ENCODE assay signal across 16 cellular contexts in the genomic region with DNA sequence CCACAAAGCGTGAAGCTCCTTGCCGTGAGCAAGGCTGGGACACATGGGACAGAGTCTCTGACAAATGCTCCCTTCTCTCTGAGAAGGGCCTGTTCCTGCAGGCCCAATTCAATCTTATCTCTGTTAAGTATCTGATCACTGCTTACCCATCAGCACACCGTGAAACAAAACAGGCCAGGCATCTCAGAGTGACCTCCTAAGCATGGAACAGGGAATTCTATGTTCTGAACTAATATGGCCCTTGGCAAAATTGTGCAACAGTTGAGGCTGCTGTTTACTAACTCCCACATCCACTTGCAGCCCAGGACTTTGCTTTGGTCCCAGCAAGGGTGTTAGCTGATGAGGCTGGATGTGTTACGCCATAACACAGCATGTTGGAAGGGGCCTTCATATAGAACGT.
DNase-seq lines count a peak whose midpoint lies in the region; ATAC-seq and TF ChIP-seq lines count a peak whose summit lies in the region.
"Had no signal": no experiment of that assay in that cellular context is flagged by ENCODE, and none has a peak within 500 bp of the region (broad histone marks: within the 10 kb centered on the region; RNA-seq: fewer than 3 reads in every experiment).

No MANE protein-coding gene starts in this region.

- intact Hi-C loops in breast epithelium (cut with DNase I; ENCODE audit: low total_unique reads): no loop called here
- intact Hi-C loops in right lobe of liver (cut with DNase I): no loop called here
- intact Hi-C loops in CD8-positive, alpha-beta T cell (cut with DNase I, micrococcal nuclease): no loop called here
- intact Hi-C loops in activated CD8-positive, alpha-beta T cell treated with anti-CD3 and anti-CD28 coated beads for 36 hours (cut with micrococcal nuclease): no loop called here

- no peaks in the 10 kb centered on the region for H3K9me2 ChIP-seq in Loucy (replicated peaks; ENCODE audit: low read depth, low read length)

- TF ChIP-seq CTCF in 22Rv1 (IDR thresholded peaks at IDR 0.05) (no peak), Loucy (conservative IDR thresholded peaks at IDR 0.05; ENCODE audit: low read length) (no peak), breast epithelium (IDR thresholded peaks at IDR 0.05) (no peak), right lobe of liver (IDR thresholded peaks at IDR 0.05) (no peak)
- TF ChIP-seq CTCF in CD8-positive, alpha-beta T cell (IDR thresholded peaks at IDR 0.05): no peak
- no peak for TF ChIP-seq CTCF in activated CD8-positive, alpha-beta T cell treated with anti-CD3 and anti-CD28 coated beads for 36 hours (IDR thresholded peaks at IDR 0.05)

- H4K20me1 ChIP-seq in Loucy (ENCODE audit: insufficient read depth, low read length, poor library complexity, severe bottlenecking): no peaks in the 10 kb centered on the region

- no peak overlapping the region for H3K4me3 Mint-ChIP-seq in CD8-positive, alpha-beta T cell
- no peak overlapping the region for H3K4me3 Mint-ChIP-seq in activated CD8-positive, alpha-beta T cell treated with anti-CD3 and anti-CD28 coated beads for 36 hours
- H3K4me3 Mint-ChIP-seq: nephron; T-helper 1 cell treated with Interleukin-12 subunit alpha and Interleukin-12 subunit beta and Interleukin-4 antibody, amounts not matched to agents 30 μg/mL and 1 μg/mL, for 36 hours had no signal

- no peaks in the 10 kb centered on the region for H3K9me3 Mint-ChIP-seq in CD8-positive, alpha-beta T cell
- no peaks in the 10 kb centered on the region for H3K9me3 Mint-ChIP-seq in activated CD8-positive, alpha-beta T cell treated with anti-CD3 and anti-CD28 coated beads for 36 hours
- H3K9me3 Mint-ChIP-seq: nephron; T-helper 1 cell treated with Interleukin-12 subunit alpha and Interleukin-12 subunit beta and Interleukin-4 antibody, amounts not matched to agents 30 μg/mL and 1 μg/mL, for 36 hours had no signal

- no peaks in the 10 kb centered on the region for H3K27me3 Mint-ChIP-seq in CD8-positive, alpha-beta T cell (ENCODE audit: low read depth)
- H3K27me3 Mint-ChIP-seq in activated CD8-positive, alpha-beta T cell treated with anti-CD3 and anti-CD28 coated beads for 36 hours: no peaks in the 10 kb centered on the region

- H3K9me3 ChIP-seq in Loucy (ENCODE audit: insufficient read depth, low read depth, low read length) (no peaks in the 10 kb centered on the region), breast epithelium (no peaks in the 10 kb centered on the region), right lobe of liver (no peaks in the 10 kb centered on the region)
- H3K9me3 ChIP-seq in CD8-positive, alpha-beta T cell (ENCODE audit: low read length): no peaks in the 10 kb centered on the region
- H3K9me3 ChIP-seq: HAP-1 had no signal

- CTCF ChIA-PET in CD8-positive, alpha-beta T cell (lab: Charles Lee): interaction anchor here (1.3 to 1.6 kb wide), 2 partner anchors 19 to 263 kb away, joined by 4 to 5 read pairs; no protein-coding TSS in a partner anchor
- CTCF ChIA-PET in activated CD8-positive, alpha-beta T cell treated with anti-CD3 and anti-CD28 coated beads for 36 hours (lab: Charles Lee): no interaction called here

- H2AFZ ChIP-seq in Loucy (ENCODE audit: low read length): 0 out of 2 replicates have a peak overlapping the region, but pooled peaks have one; percentile 9

- DNase-seq in breast epithelium (ENCODE audit: low spot score in 2 of 2) (peak; percentile 59 to 85), right lobe of liver (peak in 2 of 3 donors; percentile 78 to 88)
- no peak for DNase-seq in CD8-positive, alpha-beta T cell
- DNase-seq in activated CD8-positive, alpha-beta T cell treated with anti-CD3 and anti-CD28 coated beads for 36 hours: no peak
- DNase-seq in activated naive CD4-positive, alpha-beta T cell treated with Interleukin-2 at 50 U/mL for 16 hours: no peak
- DNase-seq in stimulated activated CD4-positive, alpha-beta T cell treated with anti-CD3 and anti-CD28 coated beads, Interleukin-4, amount 100 ng/mL, for 1 hour: no peak
- DNase-seq: activated CD4-positive, alpha-beta T cell treated with anti-CD3 and anti-CD28 coated beads, Interleukin-2, amount 50 U/mL, for 4 hours; activated effector memory CD4-positive, alpha-beta T cell treated with anti-CD3 and anti-CD28 coated beads, Interleukin-2, amount 50 U/mL, for 16 hours; cerebellar nuclear complex; DMS153; NCI-H187 treated with DMSO at 0.1 percent for 48 hours had no signal

- H3F3A ChIP-seq in Loucy (ENCODE audit: low read depth): no peaks in the 10 kb centered on the region

- no peak overlapping the region for H3K9ac ChIP-seq in Loucy (ENCODE audit: low read depth, low read length, poor library complexity, severe bottlenecking)

- H3K36me3 Mint-ChIP-seq in CD8-positive, alpha-beta T cell: no peaks in the 10 kb centered on the region
- no peaks in the 10 kb centered on the region for H3K36me3 Mint-ChIP-seq in activated CD8-positive, alpha-beta T cell treated with anti-CD3 and anti-CD28 coated beads for 36 hours (ENCODE audit: low read depth)

- TF ChIP-seq POLR2A in breast epithelium (IDR thresholded peaks at IDR 0.05) (no peak), right lobe of liver (IDR thresholded peaks at IDR 0.05) (no peak)

- H3K4me1 ChIP-seq in Loucy (ENCODE audit: insufficient read depth, low read length, poor library complexity, severe bottlenecking): peaks cover 25% of the 10 kb centered on the region
- H3K4me1 ChIP-seq in breast epithelium: peaks cover 0 to 9% of the 10 kb centered on the region in 2 donors
- peaks cover 0 to 47% (median 20%) of the 10 kb centered on the region in 4 donors for H3K4me1 ChIP-seq in right lobe of liver
- no peaks in the 10 kb centered on the region for H3K4me1 ChIP-seq in CD8-positive, alpha-beta T cell (ENCODE audit: insufficient read depth, low read length)

- H3K27ac Mint-ChIP-seq in CD8-positive, alpha-beta T cell: no peak overlapping the region
- no peak overlapping the region for H3K27ac Mint-ChIP-seq in activated CD8-positive, alpha-beta T cell treated with anti-CD3 and anti-CD28 coated beads for 36 hours
- H3K27ac Mint-ChIP-seq: nephron; T-helper 1 cell treated with Interleukin-12 subunit alpha and Interleukin-12 subunit beta and Interleukin-4 antibody, amounts not matched to agents 30 μg/mL and 1 μg/mL, for 36 hours had no signal

- H3K4me3 ChIP-seq in Loucy (ENCODE audit: low read length, poor library complexity, severe bottlenecking) (no peak overlapping the region), breast epithelium (peak overlapping the region in 1 of 3 donors; percentile 6), right lobe of liver (no peak overlapping the region)
- H3K4me3 ChIP-seq in CD8-positive, alpha-beta T cell (ENCODE audit: low read depth, low read length): no peak overlapping the region
- H3K4me3 ChIP-seq: HAP-1 had no signal

- H3K4me2 ChIP-seq in Loucy (ENCODE audit: low read depth, low read length, poor library complexity, severe bottlenecking): no peak overlapping the region

- peak; percentile 48 to 85 (median 80) for ATAC-seq in right lobe of liver
- no peak for ATAC-seq in CD8-positive, alpha-beta T cell
- no peak for ATAC-seq in activated CD8-positive, alpha-beta T cell treated with anti-CD3 and anti-CD28 coated beads for 36 hours

- H3K27ac ChIP-seq in 22Rv1 (peak overlapping the region; percentile 87), breast epithelium (peak overlapping the region; percentile 85 to 93), right lobe of liver (peak overlapping the region in 2 of 3 donors; percentile 84 to 91)
- no peak overlapping the region for H3K27ac ChIP-seq in CD8-positive, alpha-beta T cell (ENCODE audit: low read depth, low read length)

- POLR2A ChIA-PET in CD8-positive, alpha-beta T cell (lab: Charles Lee): no interaction called here
- POLR2A ChIA-PET in activated CD8-positive, alpha-beta T cell treated with anti-CD3 and anti-CD28 coated beads for 36 hours (lab: Charles Lee): no interaction called here

- H3K36me3 ChIP-seq in Loucy (ENCODE audit: insufficient read depth, low read length): no peaks in the 10 kb centered on the region
- H3K36me3 ChIP-seq in breast epithelium: no peaks in the 10 kb centered on the region
- no peaks in the 10 kb centered on the region for H3K36me3 ChIP-seq in right lobe of liver
- H3K36me3 ChIP-seq in CD8-positive, alpha-beta T cell (ENCODE audit: insufficient read depth, low read length): no peaks in the 10 kb centered on the region
- H3K36me3 ChIP-seq: HAP-1 had no signal

- H3K79me2 ChIP-seq in Loucy (ENCODE audit: insufficient read depth, low read length): no peaks in the 10 kb centered on the region

- no peaks in the 10 kb centered on the region for H3K4me1 Mint-ChIP-seq in CD8-positive, alpha-beta T cell (ENCODE audit: low read depth)
- peaks cover 6% of the 10 kb centered on the region for H3K4me1 Mint-ChIP-seq in activated CD8-positive, alpha-beta T cell treated with anti-CD3 and anti-CD28 coated beads for 36 hours (ENCODE audit: low read depth)
- H3K4me1 Mint-ChIP-seq: nephron had no signal

- H3K27me3 ChIP-seq in Loucy (ENCODE audit: insufficient read depth, low read length, poor library complexity, severe bottlenecking) (no peaks in the 10 kb centered on the region), breast epithelium (no peaks in the 10 kb centered on the region), right lobe of liver (no peaks in the 10 kb centered on the region)
- no peaks in the 10 kb centered on the region for H3K27me3 ChIP-seq in CD8-positive, alpha-beta T cell (ENCODE audit: insufficient read depth, low read length)

- WGBS in right lobe of liver (ENCODE audit: insufficient coverage, low coverage, low lambda C conversion rate, missing lambda C conversion rate): 63% methylated on average over 4 of the region's 5 CpGs

Comparison
In these comparisons a context has a peak if more than half of its experiments do, and no peak if none do; other contexts are left out.
1. DNase-seq: peak in breast epithelium (2 of 2) and right lobe of liver (2 of 3); none in CD8-positive, alpha-beta T cell (0 of 7), activated CD8-positive, alpha-beta T cell treated with anti-CD3 and anti-CD28 coated beads for 36 hours (single experiment), activated naive CD4-positive, alpha-beta T cell treated with Interleukin-2 at 50 U/mL for 16 hours (single experiment) and stimulated activated CD4-positive, alpha-beta T cell treated with anti-CD3 and anti-CD28 coated beads, Interleukin-4, amount 100 ng/mL, for 1 hour (single experiment).
2. ATAC-seq: peak in right lobe of liver (4 of 4); none in CD8-positive, alpha-beta T cell (single experiment) and activated CD8-positive, alpha-beta T cell treated with anti-CD3 and anti-CD28 coated beads for 36 hours (single experiment).